ENCODE assay signal across 30 cellular contexts in genomic region chr10:97228775-97229157, GRCh38.
"Had no signal": no experiment of that assay in that cellular context is flagged by ENCODE, and none has a peak within 500 bp of the region (broad histone marks: within the 10 kb centered on the region; RNA-seq: fewer than 3 reads in every experiment).

No MANE protein-coding gene starts in this region.

- H3K4me3 Mint-ChIP-seq: activated CD4-positive, alpha-beta memory T cell treated with anti-CD3 and anti-CD28 coated beads for 36 hours; activated T-cell treated with anti-CD3 and anti-CD28 coated beads, Interleukin-2, amount 50 U/mL, for 24 hours; central memory CD8-positive, alpha-beta T cell; natural killer cell; neural progenitor cell; T-helper 2 cell treated with Interferon-gamma antibody and Interleukin-4, amounts not matched to agents 5 μg/mL and 100 μg/mL, for 36 hours had no signal

- H3K9me3 Mint-ChIP-seq: activated CD4-positive, alpha-beta memory T cell treated with anti-CD3 and anti-CD28 coated beads for 36 hours; activated T-cell treated with anti-CD3 and anti-CD28 coated beads, Interleukin-2, amount 50 U/mL, for 24 hours; central memory CD8-positive, alpha-beta T cell; natural killer cell; neural progenitor cell; T-helper 2 cell treated with Interferon-gamma antibody and Interleukin-4, amounts not matched to agents 5 μg/mL and 100 μg/mL, for 36 hours had no signal

- H3K9ac ChIP-seq: neural progenitor cell had no signal

- H3K9me3 ChIP-seq: lower lobe of right lung, testis, transverse colon had no signal

- H3K27ac Mint-ChIP-seq: natural killer cell; neural progenitor cell; T-helper 2 cell treated with Interferon-gamma antibody and Interleukin-4, amounts not matched to agents 5 μg/mL and 100 μg/mL, for 36 hours had no signal

- H3K4me2 ChIP-seq: neural progenitor cell had no signal

- H3K4me1 Mint-ChIP-seq: central memory CD8-positive, alpha-beta T cell; neural progenitor cell had no signal

- FAIRE-seq: astrocyte, colon, frontal cortex, urothelium cell line had no signal

- H3K4me3 ChIP-seq: lower lobe of right lung, neural progenitor cell, skin epidermis, testis, transverse colon had no signal

- H3K27me3 Mint-ChIP-seq: activated CD4-positive, alpha-beta memory T cell treated with anti-CD3 and anti-CD28 coated beads for 36 hours; activated T-cell treated with anti-CD3 and anti-CD28 coated beads, Interleukin-2, amount 50 U/mL, for 24 hours; central memory CD8-positive, alpha-beta T cell had no signal

- H3K4me1 ChIP-seq: lower lobe of right lung, neural progenitor cell, testis, transverse colon had no signal

- H3K27me3 ChIP-seq: neural progenitor cell, testis, transverse colon had no signal

- ATAC-seq: lower lobe of right lung; natural killer cell; sciatic nerve; stimulated activated naive CD8-positive, alpha-beta T cell treated with anti-CD3 and anti-CD28 coated beads, Interleukin-15, Interleukin-2, amounts not matched to agents 100 U/mL and 50 U/mL, for 24 hours had no signal

- DNase-seq: activated CD4-positive, alpha-beta memory T cell treated with anti-CD3 and anti-CD28 coated beads for 36 hours; activated CD4-positive, alpha-beta T cell treated with anti-CD3 and anti-CD28 coated beads for 4 hours; activated CD4-positive, CD25-positive, alpha-beta regulatory T cell; activated CD8-positive, alpha-beta memory T cell treated with anti-CD3 and anti-CD28 coated beads, Interleukin-2, amount 50 U/mL, for 48 hours; activated gamma-delta T cell treated with Interleukin-2 at 50 U/mL for 16 hours; activated naive CD4-positive, alpha-beta T cell treated with anti-CD3 and anti-CD28 coated beads, Interleukin-2, amount 50 U/mL, for 16 hours; activated T-cell treated with anti-CD3 and anti-CD28 coated beads, Interleukin-2, amount 50 U/mL, for 24 hours; amniotic stem cell; dermis blood vessel endothelial cell; effector CD4-positive, alpha-beta T cell; islet precursor cell; lower lobe of right lung; mesendoderm; natural killer cell; occipital lobe; stimulated activated CD4-positive, alpha-beta T cell treated with anti-CD3 and anti-CD28 coated beads, Interleukin-12 subunit alpha, Interleukin-12 subunit beta, amount 100 ng/mL, for 4 hours; stimulated activated CD4-positive, alpha-beta T cell treated with anti-CD3 and anti-CD28 coated beads, Interleukin-4, amount 100 ng/mL, for 1 hour; stimulated activated naive CD8-positive, alpha-beta T cell treated with anti-CD3 and anti-CD28 coated beads, Interleukin-15, Interleukin-2, amounts not matched to agents 100 U/mL and 50 U/mL, for 24 hours; T-helper 1 cell; testis; transverse colon had no signal

- H3K27ac ChIP-seq: lower lobe of right lung, neural progenitor cell, skin epidermis, testis, transverse colon had no signal

- H2AFZ ChIP-seq: neural progenitor cell had no signal
